1 cellular context compared by ENCODE assay signal in genomic region chr3:14278265-14278798, GRCh38.
TF ChIP-seq lines count a peak whose summit lies in the region.

No MANE protein-coding gene starts in this region.

TF ChIP-seq in GM23338, 12 proteins besides CTCF, POLR2A, EP300 and RAD21 (continued from another document):
- TF ChIP-seq ETS1 (IDR thresholded peaks at IDR 0.05) (no peak), ZNF462 (CRISPR knock-in tag; IDR thresholded peaks at IDR 0.05) (no peak), STAT1 (IDR thresholded peaks at IDR 0.05; ENCODE audit: unreplicated experiment) (no peak)
